ENCODE assay signal across 27 cellular contexts in genomic region chr1:82978461-82979324, GRCh38.
DNase-seq lines count a peak whose midpoint lies in the region; ATAC-seq, FAIRE-seq and TF ChIP-seq lines count a peak whose summit lies in the region.
"Had no signal": no experiment of that assay in that cellular context is flagged by ENCODE, and none has a peak within 500 bp of the region (broad histone marks: within the 10 kb centered on the region; RNA-seq: fewer than 3 reads in every experiment).

No MANE protein-coding gene starts in this region.

- H2AFZ ChIP-seq in mammary epithelial cell (ENCODE audit: low read depth, low read length) = no peak overlapping the region

- FAIRE-seq in urothelium cell line (lab: Jason Lieb, UNC) = no peak
- FAIRE-seq: G401.6, pancreas had no signal

- no peak for ATAC-seq in CD4-positive, alpha-beta T cell (ENCODE audit: poor library complexity)
- ATAC-seq: naive thymus-derived CD4-positive, alpha-beta T cell; pancreas; T-helper 17 cell had no signal

- H3K9me3 ChIP-seq in mammary epithelial cell (replicated peaks; ENCODE audit: insufficient read depth, low read length) = no peaks in the 10 kb centered on the region
- no peaks in the 10 kb centered on the region for H3K9me3 ChIP-seq in breast epithelium
- no peaks in the 10 kb centered on the region for H3K9me3 ChIP-seq in CD4-positive, alpha-beta T cell (ENCODE audit: control insufficient read depth, low read length)
- H3K9me3 ChIP-seq: BE2C, esophagus muscularis mucosa, pancreas, uterus had no signal

- DNase-seq in mammary epithelial cell (peak; percentile 2), breast epithelium (ENCODE audit: low spot score in 2 of 2) (no peak), left kidney (ENCODE audit: low read depth, low spot score) (peak; percentile 31), urothelium cell line (ENCODE audit: low spot score) (peak; percentile 37), AG08396 (ENCODE audit: low spot score) (no peak), NCI-H2081 (lab: John Stamatoyannopoulos, UW) (no peak)
- DNase-seq in CD4-positive, alpha-beta T cell = no peak
- DNase-seq: 8988T; activated CD4-positive, alpha-beta T cell treated with anti-CD3 and anti-CD28 coated beads, Interleukin-2, amount 50 U/mL, for 48 hours; activated gamma-delta T cell treated with Interleukin-2 at 50 U/mL for 16 hours; BE2C; caudate nucleus; HCEC 1CT; KG1; naive thymus-derived CD4-positive, alpha-beta T cell; NCI-H446 treated with DMSO at 0.1 percent for 48 hours; pancreas; SIG-M5; stimulated activated CD4-positive, alpha-beta T cell treated with anti-CD3 and anti-CD28 coated beads, Interleukin-2, amount 100 ng/mL, for 24 hours; T-helper 17 cell; uterus; WERI-Rb-1 had no signal

- POLR2A ChIA-PET in CD4-positive, alpha-beta T cell (lab: Charles Lee) = no interaction called here

- H3K27ac ChIP-seq in mammary epithelial cell (ENCODE audit: insufficient read depth, low read depth, low read length) (no peak overlapping the region), breast epithelium (no peak overlapping the region), cingulate gyrus (ENCODE audit: low read depth, low read length) (peak overlapping the region; percentile 61)
- no peak overlapping the region for H3K27ac ChIP-seq in CD4-positive, alpha-beta T cell (ENCODE audit: low read depth, low read length)
- H3K27ac ChIP-seq: esophagus muscularis mucosa, HL-60, pancreas, uterus, WERI-Rb-1 had no signal

- intact Hi-C loops in mammary epithelial cell (cut with micrococcal nuclease) = no loop called here
- intact Hi-C loops in breast epithelium (cut with DNase I; ENCODE audit: low total_unique reads) = no loop called here
- intact Hi-C loops in CD4-positive, alpha-beta T cell (cut with DNase I, micrococcal nuclease) = no loop called here

- no peaks in the 10 kb centered on the region for H3K79me2 ChIP-seq in mammary epithelial cell (ENCODE audit: insufficient read depth, low read length)

- no peak overlapping the region for H3K4me3 ChIP-seq in mammary epithelial cell (replicated peaks in 1 of 3; ENCODE audit: insufficient read depth in 1 of 3, low read depth in 2 of 3, low read length in 3 of 3)
- H3K4me3 ChIP-seq in breast epithelium = no peak overlapping the region
- H3K4me3 ChIP-seq: esophagus muscularis mucosa, pancreas, uterus had no signal

- H3K27ac Mint-ChIP-seq in CD4-positive, alpha-beta T cell = no peak overlapping the region
- H3K27ac Mint-ChIP-seq: naive thymus-derived CD4-positive, alpha-beta T cell; stimulated activated naive CD8-positive, alpha-beta T cell treated with anti-CD3 and anti-CD28 coated beads, Interleukin-15, Interleukin-2, amounts not matched to agents 100 ng/mL and 50 ng/mL, for 24 hours; T-helper 17 cell had no signal

- BruUV-seq in mammary epithelial cell (replicated peaks; lab: Mats Ljungman, UMichigan) = no TSS peak

- TF ChIP-seq POLR2A in breast epithelium (IDR thresholded peaks at IDR 0.05) = no peak

- no peaks in the 10 kb centered on the region for H3K4me1 ChIP-seq in mammary epithelial cell (ENCODE audit: insufficient read depth, low read length)
- peaks cover 0 to 9% of the 10 kb centered on the region in 2 donors for H3K4me1 ChIP-seq in breast epithelium
- H3K4me1 ChIP-seq: BE2C, esophagus muscularis mucosa, pancreas, uterus had no signal

- no peaks in the 10 kb centered on the region for H3K36me3 ChIP-seq in mammary epithelial cell (ENCODE audit: insufficient read depth, low read length)
- no peaks in the 10 kb centered on the region for H3K36me3 ChIP-seq in breast epithelium
- H3K36me3 ChIP-seq: BE2C, esophagus muscularis mucosa, pancreas, uterus, WERI-Rb-1 had no signal

- H3K27me3 ChIP-seq in mammary epithelial cell (ENCODE audit: insufficient read depth, low read length) = peaks cover 6% of the 10 kb centered on the region
- no peaks in the 10 kb centered on the region for H3K27me3 ChIP-seq in breast epithelium
- H3K27me3 ChIP-seq in CD4-positive, alpha-beta T cell (ENCODE audit: control insufficient read depth, insufficient read depth, low read length) = no peaks in the 10 kb centered on the region
- H3K27me3 ChIP-seq: BE2C, esophagus muscularis mucosa, pancreas, uterus had no signal

- no peak for TF ChIP-seq CTCF in mammary epithelial cell (conservative IDR thresholded peaks at IDR 0.05 in 1 of 2, IDR thresholded peaks at IDR 0.05 in 1 of 2; ENCODE audit: extremely low read depth in 1 of 2, insufficient read depth in 1 of 2, low read depth in 1 of 2, low read length in 2 of 2)
- no peak for TF ChIP-seq CTCF in breast epithelium (IDR thresholded peaks at IDR 0.05)
- TF ChIP-seq CTCF in CD4-positive, alpha-beta T cell (IDR thresholded peaks at IDR 0.05) = no peak

- no peaks in the 10 kb centered on the region for H3K4me1 Mint-ChIP-seq in CD4-positive, alpha-beta T cell (ENCODE audit: low read depth)

- H3K4me2 ChIP-seq in mammary epithelial cell (ENCODE audit: insufficient read depth, low read depth, low read length) = no peak overlapping the region

- H3K4me3 Mint-ChIP-seq in CD4-positive, alpha-beta T cell = no peak overlapping the region
- H3K4me3 Mint-ChIP-seq: naive thymus-derived CD4-positive, alpha-beta T cell; stimulated activated naive CD8-positive, alpha-beta T cell treated with anti-CD3 and anti-CD28 coated beads, Interleukin-15, Interleukin-2, amounts not matched to agents 100 ng/mL and 50 ng/mL, for 24 hours; T-helper 17 cell had no signal

- no peak overlapping the region for H3K9ac ChIP-seq in mammary epithelial cell (ENCODE audit: insufficient read depth, low read length)

- CTCF ChIA-PET in mammary epithelial cell (lab: Charles Lee; ENCODE audit: low non-redundant PET) = no interaction called here
- CTCF ChIA-PET in CD4-positive, alpha-beta T cell (lab: Charles Lee) = no interaction called here

- no peaks in the 10 kb centered on the region for H3K36me3 Mint-ChIP-seq in CD4-positive, alpha-beta T cell (ENCODE audit: low read depth)
- H3K36me3 Mint-ChIP-seq: naive thymus-derived CD4-positive, alpha-beta T cell had no signal

- no peaks in the 10 kb centered on the region for H4K20me1 ChIP-seq in mammary epithelial cell (ENCODE audit: insufficient read depth, low read length)

- dilution Hi-C loops in mammary epithelial cell (cut with HindIII; ENCODE audit: low sequenced_read_pairs) = no loop called here

- H3K9me3 Mint-ChIP-seq in CD4-positive, alpha-beta T cell = no peaks in the 10 kb centered on the region

- in situ Hi-C loops in mammary epithelial cell (cut with MboI; ENCODE audit: low sequenced_read_pairs in 2 of 2) = no loop called here

- H3K27me3 Mint-ChIP-seq in CD4-positive, alpha-beta T cell = no peaks in the 10 kb centered on the region

- WGBS in mammary epithelial cell (ENCODE audit: low coverage, missing lambda C conversion rate) = 40% methylated on average over 9 of the region's 10 CpGs

Comparison
In these comparisons a context has a peak if more than half of its experiments do, and no peak if none do; other contexts are left out.
1. DNase-seq: peak in mammary epithelial cell (single experiment), left kidney (single experiment) and urothelium cell line (single experiment); none in breast epithelium (0 of 2), AG08396 (single experiment), CD4-positive, alpha-beta T cell (0 of 10) and NCI-H2081 (0 of 2).